Comparison of ENCODE assay signal across 1 cellular context in genomic region chr17:2336215-2337151, GRCh38.
A peak's percentile ranks its signal among the peaks of the same experiment; 100 is the strongest.
TF ChIP-seq lines count a peak whose summit lies in the region.

TSR1 (minus strand) TSS chr17:2336457; CDS start chr17:2336427, 30 bp downstream.

TF ChIP-seq in K562, 482 proteins besides CTCF, POLR2A, EP300 and RAD21 (continued from another document and continues in another):
- TF ChIP-seq HOXB6 (CRISPR knock-in tag; IDR thresholded peaks at IDR 0.05; ENCODE audit: borderline replicate concordance) (no peak), MTF1 (CRISPR knock-in tag; IDR thresholded peaks at IDR 0.05; ENCODE audit: borderline replicate concordance) (no peak), XRCC3 (IDR thresholded peaks at IDR 0.05) (no peak), ZFPM2 (CRISPR knock-in tag; IDR thresholded peaks at IDR 0.05) (no peak), LARP7 (IDR thresholded peaks at IDR 0.05) (no peak), GATAD2A (IDR thresholded peaks at IDR 0.05) (no peak), ZNF407 (IDR thresholded peaks at IDR 0.05; ENCODE audit: low read depth) (peak; percentile 55; the same call in 1 of the 2 replicates), ZNF175 (CRISPR knock-in tag; IDR thresholded peaks at IDR 0.05; ENCODE audit: low read depth) (no peak), NFIX (CRISPR knock-in tag; IDR thresholded peaks at IDR 0.05; ENCODE audit: low read depth) (no peak), KAT2B (IDR thresholded peaks at IDR 0.05; ENCODE audit: low read depth, low read length) (no peak), WHSC1 (IDR thresholded peaks at IDR 0.05; ENCODE audit: low read length) (no peak), ASH1L (IDR thresholded peaks at IDR 0.05; ENCODE audit: borderline replicate concordance, low read depth, partially characterized antibody) (no peak), DNMT1 (IDR thresholded peaks at IDR 0.05) (no peak), EP400 (IDR thresholded peaks at IDR 0.05) (peak; percentile 99), ATF2 (CRISPR knock-in tag; IDR thresholded peaks at IDR 0.05) (no peak), FOXJ3 (CRISPR knock-in tag; IDR thresholded peaks at IDR 0.05) (no peak), SMARCA4 (IDR thresholded peaks at IDR 0.05) (no peak), SAFB2 (IDR thresholded peaks at IDR 0.05; ENCODE audit: borderline replicate concordance, low read depth, low read length, severe bottlenecking) (no peak), HMG20A (CRISPR knock-in tag; conservative IDR thresholded peaks at IDR 0.05) (no peak), ZC3H11A (IDR thresholded peaks at IDR 0.05; ENCODE audit: low read depth, low read length) (no peak), MLX (CRISPR knock-in tag; conservative IDR thresholded peaks at IDR 0.05) (no peak), MYNN (IDR thresholded peaks at IDR 0.05) (no peak), MYNN (CRISPR knock-in tag; IDR thresholded peaks at IDR 0.05) (no peak), NRF1 (conservative IDR thresholded peaks at IDR 0.05 in 1 of 2, IDR thresholded peaks at IDR 0.05 in 1 of 2) (peak; percentile 45 to 54; a peak in 3 of 4 replicates), DIDO1 (tag; IDR thresholded peaks at IDR 0.05; ENCODE audit: low read depth) (0 out of 2 replicates have a peak, but pooled peaks have one; percentile 28), REST (CRISPR knock-in tag; IDR thresholded peaks at IDR 0.05; ENCODE audit: low read depth) (no peak), AFF1 (IDR thresholded peaks at IDR 0.05; ENCODE audit: low read depth in 1 of 2, partially characterized antibody in 2 of 2) (peak in 1 of 2 experiments; percentile 7), SIRT6 (IDR thresholded peaks at IDR 0.05; ENCODE audit: low read depth, low read length) (no peak), MEF2A (IDR thresholded peaks at IDR 0.05; ENCODE audit: control insufficient read depth, low read depth, low read length) (no peak), SUPT5H (IDR thresholded peaks at IDR 0.05) (peak; percentile 83), ZNF124 (CRISPR knock-in tag; IDR thresholded peaks at IDR 0.05) (no peak), JUND (IDR thresholded peaks at IDR 0.05; ENCODE audit: borderline replicate concordance, low read depth, low read length) (no peak), JUND (tag; IDR thresholded peaks at IDR 0.05; ENCODE audit: borderline replicate concordance, low read depth, low read length) (no peak), NCOA1 (IDR thresholded peaks at IDR 0.05; ENCODE audit: low read depth) (no peak), CBFA2T3 (IDR thresholded peaks at IDR 0.05) (no peak), TGIF2 (CRISPR knock-in tag; IDR thresholded peaks at IDR 0.05) (no peak), ESRRA (IDR thresholded peaks at IDR 0.05; ENCODE audit: borderline replicate concordance, low read depth) (peak; percentile 68; the same call in 1 of the 2 replicates), ZNF398 (CRISPR knock-in tag; IDR thresholded peaks at IDR 0.05) (no peak), GTF2E2 (tag; IDR thresholded peaks at IDR 0.05) (peak; percentile 84; the same call in 1 of the 2 replicates), PHF21A (IDR thresholded peaks at IDR 0.05; ENCODE audit: borderline replicate concordance, low read depth) (no peak), GTF2A2 (tag; IDR thresholded peaks at IDR 0.05) (no peak), ZBED1 (IDR thresholded peaks at IDR 0.05) (no peak), HES1 (IDR thresholded peaks at IDR 0.05; ENCODE audit: low read depth) (no peak), ZSCAN32 (CRISPR knock-in tag; IDR thresholded peaks at IDR 0.05) (no peak), ZNF311 (CRISPR knock-in tag; IDR thresholded peaks at IDR 0.05) (no peak), ZNF589 (CRISPR knock-in tag; IDR thresholded peaks at IDR 0.05; ENCODE audit: low read depth) (no peak), NR1H2 (CRISPR knock-in tag; IDR thresholded peaks at IDR 0.05) (no peak), SPI1 (IDR thresholded peaks at IDR 0.05; ENCODE audit: borderline replicate concordance, low read depth, low read length) (no peak)
